ENCODE assay signal across 1 cellular context in the genomic region with DNA sequence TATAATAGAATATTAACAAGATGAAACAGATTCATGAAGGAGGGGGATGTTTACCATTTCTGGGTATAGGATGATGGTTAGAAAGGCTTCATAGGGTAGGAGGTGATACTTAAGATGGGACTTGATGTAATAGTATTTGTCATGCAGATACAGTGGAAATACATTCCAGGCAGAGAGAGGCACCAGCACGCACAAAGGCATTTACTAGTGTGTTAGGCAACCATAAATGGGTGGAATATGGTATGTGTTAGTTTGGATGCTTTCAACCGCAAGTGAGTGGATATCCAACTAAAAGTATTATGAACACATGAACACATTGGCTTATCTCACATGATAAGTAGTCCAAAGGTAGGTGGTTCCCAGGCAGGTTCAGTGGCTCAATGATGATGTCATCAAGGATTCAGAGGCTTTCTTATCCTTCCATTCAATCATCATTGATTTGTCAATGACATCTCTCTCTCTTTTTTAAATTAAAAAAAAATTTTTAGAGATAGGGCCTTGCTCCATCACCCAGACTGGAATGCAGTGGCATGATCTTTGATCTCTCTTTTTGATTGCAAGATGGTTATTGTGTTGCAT.
TF ChIP-seq lines count a peak whose summit lies in the region.

No MANE protein-coding gene starts in this region.

TF ChIP-seq in HepG2, 621 proteins besides CTCF, POLR2A, EP300 and RAD21:
- TF ChIP-seq ZKSCAN1 (IDR thresholded peaks at IDR 0.05; ENCODE audit: low read length) (no peak), CREB1 (IDR thresholded peaks at IDR 0.05) (peak; percentile 50; the same call in 1 of the 2 replicates), CREB1 (CRISPR knock-in tag; IDR thresholded peaks at IDR 0.05) (no peak), MAF1 (CRISPR knock-in tag; IDR thresholded peaks at IDR 0.05; ENCODE audit: borderline replicate concordance) (no peak), ZNF207 (IDR thresholded peaks at IDR 0.05; ENCODE audit: borderline replicate concordance) (no peak), FOXK2 (IDR thresholded peaks at IDR 0.05) (no peak), ATF7 (IDR thresholded peaks at IDR 0.05) (peak; percentile 80), ATF7 (CRISPR knock-in tag; IDR thresholded peaks at IDR 0.05) (no peak), STAG1 (CRISPR knock-in tag; IDR thresholded peaks at IDR 0.05) (no peak), ZFP90 (CRISPR knock-in tag; IDR thresholded peaks at IDR 0.05; ENCODE audit: borderline replicate concordance) (no peak), ZNF335 (CRISPR knock-in tag; IDR thresholded peaks at IDR 0.05) (no peak), ZNF343 (CRISPR knock-in tag; IDR thresholded peaks at IDR 0.05) (no peak), ZSCAN21 (CRISPR knock-in tag; IDR thresholded peaks at IDR 0.05; ENCODE audit: borderline replicate concordance) (no peak), ZNF275 (CRISPR knock-in tag; IDR thresholded peaks at IDR 0.05; ENCODE audit: borderline replicate concordance) (no peak), ZNF614 (CRISPR knock-in tag; IDR thresholded peaks at IDR 0.05; ENCODE audit: borderline replicate concordance) (no peak)
